Comparison of ENCODE assay signal across 6 cellular contexts in genomic region chr2:216942465-216942864, GRCh38.
"Had no signal": no experiment of that assay in that cellular context is flagged by ENCODE, and none has a peak within 500 bp of the region (broad histone marks: within the 10 kb centered on the region; RNA-seq: fewer than 3 reads in every experiment).

No MANE protein-coding gene starts in this region.

- H3K27ac Mint-ChIP-seq: IgD-negative memory B cell had no signal

- H3K27ac ChIP-seq: HL-60 had no signal

- H3K4me3 Mint-ChIP-seq: IgD-negative memory B cell had no signal

- DNase-seq: IMR-90, KBM-7 had no signal

- ATAC-seq: K562 had no signal

- FAIRE-seq: HTR-8/SVneo, K562 had no signal

- H3K4me3 ChIP-seq: K562 had no signal

- H3K4me1 Mint-ChIP-seq: IgD-negative memory B cell had no signal
